ENCODE assay signal across 11 cellular contexts in the genomic region with DNA sequence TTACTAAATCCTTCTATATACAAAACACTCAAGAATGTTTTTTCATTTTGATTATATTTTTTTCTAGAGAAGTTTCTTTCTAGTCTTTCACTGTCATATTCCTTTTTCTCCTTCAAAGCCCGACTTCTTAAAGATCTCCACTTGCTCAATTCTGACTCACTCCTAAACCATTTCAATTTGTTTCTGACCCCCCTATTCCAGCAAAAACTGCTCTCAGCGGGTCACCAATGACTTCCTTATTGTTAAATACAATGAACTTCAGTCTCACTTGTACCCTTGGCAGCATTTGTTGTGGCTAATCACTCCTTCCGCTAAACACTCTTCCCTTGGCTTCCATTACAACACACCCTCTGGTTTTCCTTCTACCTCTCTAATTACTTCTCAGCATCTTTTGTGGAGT.
A peak's percentile ranks its signal among the peaks of the same experiment; 100 is the strongest.
DNase-seq lines count a peak whose midpoint lies in the region; ATAC-seq lines count a peak whose summit lies in the region.
"Had no signal": no experiment of that assay in that cellular context is flagged by ENCODE, and none has a peak within 500 bp of the region (broad histone marks: within the 10 kb centered on the region; RNA-seq: fewer than 3 reads in every experiment).

No MANE protein-coding gene starts in this region.

- H3K27ac ChIP-seq in Karpas-422 (ENCODE audit: low read length) = no peak overlapping the region
- H3K27ac ChIP-seq: thyroid gland had no signal

- no peaks in the 10 kb centered on the region for H3K27me3 ChIP-seq in Karpas-422 (ENCODE audit: low read length)
- H3K27me3 ChIP-seq: thyroid gland had no signal

- no peak overlapping the region for H3K4me2 ChIP-seq in Karpas-422 (ENCODE audit: low read depth, low read length, poor library complexity, severe bottlenecking)

- H3K9ac ChIP-seq in Karpas-422 (ENCODE audit: low read length) = no peak overlapping the region

- no peaks in the 10 kb centered on the region for H3K36me3 ChIP-seq in Karpas-422 (ENCODE audit: insufficient read depth, low read length)
- H3K36me3 ChIP-seq: thyroid gland had no signal

- H3K4me1 ChIP-seq in Karpas-422 (ENCODE audit: low read length) = no peaks in the 10 kb centered on the region
- H3K4me1 ChIP-seq: thyroid gland had no signal

- H2AFZ ChIP-seq in Karpas-422 (ENCODE audit: low read length) = no peak overlapping the region

- no peaks in the 10 kb centered on the region for H3K9me3 ChIP-seq in Karpas-422 (ENCODE audit: low read length)
- H3K9me3 ChIP-seq: thyroid gland had no signal

- peak; percentile 54 for DNase-seq in SKM-1 treated with dmso at 0.1 percent for 144 hours (lab: John Stamatoyannopoulos, UW; ENCODE audit: unreplicated experiment)
- no peak for DNase-seq in SKM-1 (lab: John Stamatoyannopoulos, UW; ENCODE audit: unreplicated experiment)
- peak; percentile 21 for DNase-seq in T1000 (lab: John Stamatoyannopoulos, UW)
- peak; percentile 85 for DNase-seq in iPS DF 4.7 (ENCODE audit: extremely low read depth, low spot score)
- no peak for DNase-seq in Karpas-422
- DNase-seq: natural killer cell; stimulated activated CD4-positive, alpha-beta T cell treated with anti-CD3 and anti-CD28 coated beads, Interleukin-4, amount 100 ng/mL, for 24 hours; thyroid gland had no signal

- no peaks in the 10 kb centered on the region for H3K9me2 ChIP-seq in Karpas-422 (replicated peaks; ENCODE audit: insufficient read depth, low read length)

- no peak overlapping the region for H3K4me3 ChIP-seq in Karpas-422 (ENCODE audit: low read length)
- H3K4me3 ChIP-seq: thyroid gland had no signal

- H4K20me1 ChIP-seq in Karpas-422 (ENCODE audit: insufficient read depth, low read depth, low read length) = no peaks in the 10 kb centered on the region

- no peaks in the 10 kb centered on the region for H3K79me2 ChIP-seq in Karpas-422 (ENCODE audit: low read length)

- ATAC-seq in HG02981 (IDR thresholded peaks at IDR 0.05; ENCODE audit: unreplicated experiment) = no peak
- ATAC-seq in HG02884 (IDR thresholded peaks at IDR 0.05; ENCODE audit: unreplicated experiment) = no peak
- no peak for ATAC-seq in GM21529 (IDR thresholded peaks at IDR 0.05; ENCODE audit: unreplicated experiment)
- ATAC-seq: natural killer cell had no signal

Comparison
In these comparisons a context has a peak if more than half of its experiments do, and no peak if none do; other contexts are left out.
1. DNase-seq: peak in SKM-1 treated with dmso at 0.1 percent for 144 hours (single experiment), T1000 (single experiment) and iPS DF 4.7 (single experiment); none in SKM-1 (single experiment) and Karpas-422 (single experiment).